Comparison of ENCODE assay signal across 8 cellular contexts in genomic region chr15:90400759-90401314, GRCh38. TPM values are rescaled to one million over a fixed set of nuclear protein-coding genes. Genes with fewer than 3 reads are reported as not detected.
DNase-seq lines count a peak whose midpoint lies in the region; ATAC-seq and TF ChIP-seq lines count a peak whose summit lies in the region.

No MANE protein-coding gene starts in this region.

- peak overlapping the region; percentile 13 to 95 (median 78) for H3K4me3 Mint-ChIP-seq in IgD-negative memory B cell

- peak overlapping the region; percentile 29 for H2AFZ ChIP-seq in parathyroid adenoma

- no peaks in the 10 kb centered on the region for H3K27me3 Mint-ChIP-seq in IgD-negative memory B cell

- peaks cover 26% of the 10 kb centered on the region for H3K79me2 ChIP-seq in parathyroid adenoma

- peak overlapping the region; percentile 75 to 99 (median 99) for H3K27ac Mint-ChIP-seq in IgD-negative memory B cell

- H3K36me3 ChIP-seq in parathyroid adenoma (ENCODE audit: control insufficient read depth, insufficient read depth, low read length), result no peaks in the 10 kb centered on the region

- H3K9me3 ChIP-seq in parathyroid adenoma (ENCODE audit: control insufficient read depth, low read length), result no peaks in the 10 kb centered on the region

- peak overlapping the region; percentile 57 for H3K4me2 ChIP-seq in parathyroid adenoma (ENCODE audit: low read length)

- peaks cover 2% of the 10 kb centered on the region for H3K36me3 Mint-ChIP-seq in IgD-negative memory B cell

- no peak for TF ChIP-seq CTCF in parathyroid adenoma (IDR thresholded peaks at IDR 0.05)

- DNase-seq in EL (peak; percentile 93), foreskin melanocyte (peak; percentile 95), midbrain (lab: John Stamatoyannopoulos, UW) (no peak)
- DNase-seq in activated gamma-delta T cell treated with anti-CD3 and anti-CD28 coated beads, Interleukin-2, amount 50 U/mL, for 16 hours (ENCODE audit: low read depth), result peak; percentile 49

- H3K9me3 Mint-ChIP-seq in IgD-negative memory B cell, result no peaks in the 10 kb centered on the region

- peak overlapping the region; percentile 94 for H3K27ac ChIP-seq in parathyroid adenoma

- peak; percentile 97 for ATAC-seq in GM21786 (IDR thresholded peaks at IDR 0.05; ENCODE audit: unreplicated experiment)

- H3K4me1 ChIP-seq in parathyroid adenoma, result peaks cover 12% of the 10 kb centered on the region

- H3K4me3 ChIP-seq in parathyroid adenoma (ENCODE audit: low read depth, low read length), result peak overlapping the region; percentile 30

- peaks cover 47 to 53% (median 49%) of the 10 kb centered on the region in 3 donors for H3K4me1 Mint-ChIP-seq in IgD-negative memory B cell

- no peaks in the 10 kb centered on the region for H3K27me3 ChIP-seq in parathyroid adenoma (ENCODE audit: control insufficient read depth, insufficient read depth, low read length)

- H3K9ac ChIP-seq in parathyroid adenoma, result no peak overlapping the region

TF ChIP-seq in PFSK-1, 5 proteins besides CTCF, POLR2A, EP300 and RAD21:
- TF ChIP-seq REST (IDR thresholded peaks at IDR 0.05; ENCODE audit: insufficient read depth in 1 of 2, low read depth in 2 of 2, low read length in 2 of 2), result 0 out of 4 replicates have a peak, but pooled peaks of 1 of the 2 experiments have one; percentile 45
- TF ChIP-seq POLR2AphosphoS5 (IDR thresholded peaks at IDR 0.05; ENCODE audit: low read depth, low read length), result no peak
- no peak for TF ChIP-seq TAF1 (IDR thresholded peaks at IDR 0.05; ENCODE audit: borderline replicate concordance, insufficient read depth, low read length)
- TF ChIP-seq SIN3A (IDR thresholded peaks at IDR 0.05; ENCODE audit: borderline replicate concordance, insufficient read depth, low read length), result peak; percentile 96; the same call in 1 of the 2 replicates
- no peak for TF ChIP-seq FOXP2 (optimal IDR thresholded peaks at IDR 0.05; ENCODE audit: borderline replicate concordance, extremely low read depth, extremely low read length, insufficient read depth)

RNA-seq across cellular contexts. Expression of gene IQGAP1, which starts 12.8 kb away (rescaled TPM):
- 136 TPM for polyA plus RNA-seq in IgD-negative memory B cell
- polyA plus RNA-seq in PFSK-1 (2012; ENCODE audit: insufficient read length, low read depth), result 62.9 TPM

RNA-seq across cellular contexts. Expression of gene ZNF774, which starts 48.8 kb away (rescaled TPM):
- 0.04 TPM for polyA plus RNA-seq in IgD-negative memory B cell
- 1.8 TPM for polyA plus RNA-seq in PFSK-1 (2012; ENCODE audit: insufficient read length, low read depth)
